ENCODE assay signal across 18 cellular contexts in the genomic region with DNA sequence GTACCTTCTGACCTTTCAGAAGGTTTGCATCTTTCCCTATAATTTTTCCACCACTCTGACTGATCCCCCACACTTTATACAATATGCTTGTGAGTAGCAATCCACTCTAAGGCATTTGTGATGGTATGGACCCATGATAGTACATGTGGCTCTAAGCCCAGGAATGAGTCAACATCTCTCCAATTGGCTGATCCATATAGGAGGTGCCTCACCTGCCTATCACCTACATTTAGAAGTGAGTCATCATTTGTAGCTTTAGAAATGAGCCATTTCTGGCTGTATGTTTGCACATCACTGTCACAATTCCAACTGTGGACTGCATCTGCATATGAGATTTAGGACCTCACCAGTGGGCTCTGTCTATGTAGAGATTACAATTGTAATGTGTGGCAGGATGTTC.
"Had no signal": no experiment of that assay in that cellular context is flagged by ENCODE, and none has a peak within 500 bp of the region (broad histone marks: within the 10 kb centered on the region; RNA-seq: fewer than 3 reads in every experiment).

No MANE protein-coding gene starts in this region.

- H3K27me3 ChIP-seq: body of pancreas, dorsolateral prefrontal cortex, neural progenitor cell, right atrium auricular region, upper lobe of right lung had no signal

- H3K4me3 ChIP-seq: body of pancreas, dorsolateral prefrontal cortex, left ventricle myocardium inferior, neural progenitor cell, right atrium auricular region, upper lobe of right lung had no signal

- H3K9me3 ChIP-seq: upper lobe of right lung had no signal

- H3K9ac ChIP-seq: neural progenitor cell had no signal

- H3K4me1 ChIP-seq: body of pancreas, neural progenitor cell, right atrium auricular region, upper lobe of right lung had no signal

- ATAC-seq: body of pancreas, upper lobe of right lung had no signal

- DNase-seq: activated CD4-positive, alpha-beta T cell treated with anti-CD3 and anti-CD28 coated beads, Interleukin-2, amount 50 U/mL, for 4 hours; activated CD4-positive, CD25-positive, alpha-beta regulatory T cell treated with anti-CD3 and anti-CD28 coated beads, Interleukin-2, amount 50 U/mL, for 72 hours; activated T-cell treated with anti-CD3 and anti-CD28 coated beads for 4 hours; body of pancreas; central memory CD4-positive, alpha-beta T cell; dorsolateral prefrontal cortex; head of caudate nucleus; kidney; left ventricle myocardium inferior; naive B cell; stimulated activated CD4-positive, alpha-beta T cell treated with anti-CD3 and anti-CD28 coated beads, Interleukin-12 subunit alpha, Interleukin-12 subunit beta, amount 100 ng/mL, for 4 hours; stimulated activated CD8-positive, alpha-beta memory T cell treated with anti-CD3 and anti-CD28 coated beads, Interleukin-4, amount 100 ng/mL, for 48 hours; stimulated activated naive CD4-positive, alpha-beta T cell; T1000; upper lobe of right lung had no signal

- H3K36me3 ChIP-seq: left ventricle myocardium inferior, neural progenitor cell, right atrium auricular region, upper lobe of right lung had no signal

- H3K27ac ChIP-seq: body of pancreas, dorsolateral prefrontal cortex, left ventricle myocardium inferior, neural progenitor cell, right atrium auricular region, upper lobe of right lung, VCaP had no signal

- H3K4me2 ChIP-seq: neural progenitor cell had no signal

- H2AFZ ChIP-seq: neural progenitor cell had no signal
